16 cellular contexts compared by ENCODE assay signal in genomic region chr2:234091883-234092282, GRCh38. TPM values are rescaled to one million over a fixed set of nuclear protein-coding genes. Genes with fewer than 3 reads are reported as not detected.
DNase-seq lines count a peak whose midpoint lies in the region; ATAC-seq, FAIRE-seq and TF ChIP-seq lines count a peak whose summit lies in the region.
"Had no signal": no experiment of that assay in that cellular context is flagged by ENCODE, and none has a peak within 500 bp of the region (broad histone marks: within the 10 kb centered on the region; RNA-seq: fewer than 3 reads in every experiment).

No MANE protein-coding gene starts in this region.

- H2AFZ ChIP-seq in SK-N-SH (ENCODE audit: low read depth) = peak overlapping the region; percentile 65; the same call in 1 of the 2 replicates
- peak overlapping the region; percentile 74 for H2AFZ ChIP-seq in keratinocyte (ENCODE audit: control insufficient read depth, low read length)

- H3K4me3 ChIP-seq in SK-N-SH (ENCODE audit: low read depth in 2 of 2, low read length in 1 of 2) = no peak overlapping the region
- peak overlapping the region in 2 of 3 experiments; percentile 3 to 19 for H3K4me3 ChIP-seq in keratinocyte (ENCODE audit: control insufficient read depth in 2 of 3, extremely low read depth in 1 of 3, insufficient read depth in 2 of 3, low read depth in 1 of 3, low read length in 3 of 3)
- H3K4me3 ChIP-seq in skeletal muscle satellite cell (ENCODE audit: low read length) = peak overlapping the region; percentile 52
- H3K4me3 ChIP-seq: GM12878 had no signal

- H3K9ac ChIP-seq in SK-N-SH (no peak overlapping the region), keratinocyte (ENCODE audit: control insufficient read depth, extremely low read depth, insufficient read depth, low read length) (no peak overlapping the region), skeletal muscle satellite cell (ENCODE audit: low read depth, low read length) (no peak overlapping the region)

- H3F3A ChIP-seq in SK-N-SH (replicated peaks; ENCODE audit: insufficient read depth) = no peaks in the 10 kb centered on the region

- H3K79me2 ChIP-seq in SK-N-SH (ENCODE audit: insufficient read depth) (no peaks in the 10 kb centered on the region), keratinocyte (ENCODE audit: control insufficient read depth, insufficient read depth, low read length) (no peaks in the 10 kb centered on the region)

- CTCF ChIA-PET in SK-N-SH (lab: Yijun Ruan, JAX) = interaction anchor here (0.7 to 1.4 kb wide), 3 partner anchors 17 to 314 kb away, joined by 3 to 4 read pairs (median 3); no protein-coding TSS in a partner anchor

- POLR2A ChIA-PET in SK-N-SH (lab: Yijun Ruan, JAX) = no interaction called here

- H4K20me1 ChIP-seq in SK-N-SH (ENCODE audit: insufficient read depth) (no peaks in the 10 kb centered on the region), keratinocyte (ENCODE audit: control insufficient read depth, extremely low read depth, insufficient read depth, low read length) (no peaks in the 10 kb centered on the region)

- 0 out of 2 replicates have a peak, but pooled peaks cover 7% of the 10 kb centered on the region for H3K9me3 ChIP-seq in SK-N-SH
- H3K9me3 ChIP-seq in keratinocyte (ENCODE audit: control insufficient read depth, low read depth, low read length) = no peaks in the 10 kb centered on the region
- H3K9me3 ChIP-seq in skeletal muscle satellite cell (replicated peaks; ENCODE audit: low read length) = no peaks in the 10 kb centered on the region

- DNase-seq in LHCN-M2 (ENCODE audit: low read depth) = peak; percentile 4
- DNase-seq in SK-N-SH = no peak
- DNase-seq in keratinocyte (ENCODE audit: low read depth, low spot score) = no peak
- no peak for DNase-seq in stimulated activated CD4-positive, alpha-beta T cell treated with anti-CD3 and anti-CD28 coated beads, Interleukin-2, amount 100 ng/mL, for 48 hours
- no peak for DNase-seq in T-helper 1 cell
- DNase-seq: activated CD8-positive, alpha-beta T cell treated with anti-CD3 and anti-CD28 coated beads, Interleukin-2, amount 10 ng/mL, durations not matched to agents 7 days and 5 days; activated gamma-delta T cell; effector memory CD4-positive, alpha-beta T cell had no signal

- dilution Hi-C loops in keratinocyte (cut with MboI; ENCODE audit: extremely low pct_ligation_motif_present, low sequenced_read_pairs) = no loop called here

- H3K27ac ChIP-seq in SK-N-SH (ENCODE audit: low read depth in 2 of 2, low read length in 1 of 2) (peak overlapping the region in 1 of 2 experiments; percentile 47; a peak in 1 of 4 replicates), keratinocyte (ENCODE audit: control insufficient read depth, insufficient read depth, low read length) (no peak overlapping the region)
- H3K27ac ChIP-seq: C4-2B had no signal

- no peaks in the 10 kb centered on the region for H3K9me1 ChIP-seq in keratinocyte (ENCODE audit: control insufficient read depth, extremely low read depth, insufficient read depth, low read length)

- TF ChIP-seq RAD21 in SK-N-SH (IDR thresholded peaks at IDR 0.05; ENCODE audit: low read length) = no peak

- TF ChIP-seq EP300 in SK-N-SH (IDR thresholded peaks at IDR 0.05; ENCODE audit: borderline replicate concordance in 1 of 2, low read depth in 1 of 2, low read length in 1 of 2) = no peak

- no peaks in the 10 kb centered on the region for H3K36me3 ChIP-seq in SK-N-SH (replicated peaks in 1 of 2; ENCODE audit: control insufficient read depth in 1 of 2, insufficient read depth in 2 of 2, low read length in 1 of 2)
- H3K36me3 ChIP-seq in keratinocyte (ENCODE audit: control insufficient read depth in 2 of 2, extremely low read depth in 1 of 2, insufficient read depth in 2 of 2, low read length in 2 of 2) = no peaks in the 10 kb centered on the region
- no peaks in the 10 kb centered on the region for H3K36me3 ChIP-seq in skeletal muscle satellite cell (ENCODE audit: insufficient read depth, low read length)

- H3K27me3 ChIP-seq in SK-N-SH (ENCODE audit: insufficient read depth) = no peaks in the 10 kb centered on the region
- H3K27me3 ChIP-seq in keratinocyte (ENCODE audit: control insufficient read depth, extremely low read depth, insufficient read depth, low read length) = no peaks in the 10 kb centered on the region
- H3K27me3 ChIP-seq in skeletal muscle satellite cell (ENCODE audit: control insufficient read depth, insufficient read depth, low read length) = peaks cover 5% of the 10 kb centered on the region

- no peaks in the 10 kb centered on the region for H3K9me2 ChIP-seq in SK-N-SH

- TF ChIP-seq CTCF in SK-N-SH (IDR thresholded peaks at IDR 0.05) (no peak), keratinocyte (optimal IDR thresholded peaks at IDR 0.05 in 1 of 3, IDR thresholded peaks at IDR 0.05 in 1 of 3, conservative IDR thresholded peaks at IDR 0.05 in 1 of 3; ENCODE audit: extremely low read depth in 1 of 3, insufficient read depth in 2 of 3, low read length in 3 of 3) (no peak)

- no peak for FAIRE-seq in keratinocyte (lab: Jason Lieb, UNC)
- FAIRE-seq: GM12878, islet of Langerhans had no signal

- ATAC-seq in HG03175 (IDR thresholded peaks at IDR 0.05; ENCODE audit: unreplicated experiment) (no peak), HG03196 (IDR thresholded peaks at IDR 0.05; ENCODE audit: unreplicated experiment) (no peak)
- ATAC-seq: activated CD8-positive, alpha-beta T cell treated with anti-CD3 and anti-CD28 coated beads, Interleukin-2, amount 10 ng/mL, durations not matched to agents 7 days and 5 days; GM12878 had no signal

- H3K4me1 ChIP-seq in SK-N-SH (ENCODE audit: control insufficient read depth in 1 of 2, insufficient read depth in 2 of 2, low read depth in 1 of 2, low read length in 1 of 2) = peaks cover 6 to 11% of the 10 kb centered on the region in 2 experiments; a peak in 3 of 4 replicates
- H3K4me1 ChIP-seq in keratinocyte (ENCODE audit: control insufficient read depth, extremely low read depth, insufficient read depth, low read length) = peaks cover 15% of the 10 kb centered on the region
- peaks cover 14% of the 10 kb centered on the region for H3K4me1 ChIP-seq in skeletal muscle satellite cell (ENCODE audit: control insufficient read depth, insufficient read depth, low read length)

- 72% methylated on average over 7 of the region's 7 CpGs for WGBS in SK-N-SH (ENCODE audit: low lambda C conversion rate)

- H3K4me2 ChIP-seq in SK-N-SH = no peak overlapping the region
- H3K4me2 ChIP-seq in keratinocyte (ENCODE audit: control insufficient read depth, extremely low read depth, insufficient read depth, low read depth, low read length) = peak overlapping the region; percentile 76
- peak overlapping the region; percentile 74 for H3K4me2 ChIP-seq in skeletal muscle satellite cell (ENCODE audit: low read length)

TF ChIP-seq in SK-N-SH, 30 proteins besides CTCF, POLR2A, EP300 and RAD21:
- TF ChIP-seq SIN3A (IDR thresholded peaks at IDR 0.05; ENCODE audit: borderline replicate concordance, low read depth, low read length) (no peak), NFIC (IDR thresholded peaks at IDR 0.05; ENCODE audit: borderline replicate concordance) (no peak), CHD2 (IDR thresholded peaks at IDR 0.05; ENCODE audit: low read length, partially characterized antibody) (no peak), MXI1 (IDR thresholded peaks at IDR 0.05; ENCODE audit: low read depth, low read length) (no peak), GATA2 (CRISPR knock-in tag; IDR thresholded peaks at IDR 0.05) (no peak)

RNA-seq across cellular contexts. Expression of gene SPP2, which starts 41.4 kb away (rescaled TPM):
- total RNA-seq in LHCN-M2 (2014; rRNA removed) = not detected in 2 replicates
- not detected for polyA plus RNA-seq in LHCN-M2 (2012)
- polyA plus RNA-seq in SK-N-SH (2012; rRNA removed) (0.19 and 0.30 TPM in 2 replicates), keratinocyte (0.13 to 0.14 TPM in 2 of 3 replicates, not detected in the other)
- polyA plus RNA-seq in SK-N-SH (2012; cell fraction: cytosol; rRNA removed) = 0.87 and 0.88 TPM in 2 replicates
- 0.25 and 0.92 TPM in 2 replicates for polyA plus RNA-seq in SK-N-SH (2012; cell fraction: nucleus; rRNA removed)
- not detected for polyA plus RNA-seq in keratinocyte (2011; ENCODE audit: low read depth)
- polyA plus RNA-seq in keratinocyte (2011; cell fraction: cytosol; rRNA removed) = 0.09 TPM in 1 of 2 replicates, not detected in the other
- 0.20 TPM in 1 of 2 replicates, not detected in the other for polyA plus RNA-seq in keratinocyte (2011; cell fraction: nucleus; rRNA removed)
- 0.17 TPM in 1 of 2 replicates, not detected in the other for polyA plus RNA-seq in keratinocyte (2012; ENCODE audit: low replicate concordance)
- not detected in 3 replicates for polyA minus RNA-seq in keratinocyte
- polyA minus RNA-seq in keratinocyte (2011; cell fraction: cytosol; rRNA and poly(A)+ RNA removed) = not detected
- not detected in 2 replicates for polyA minus RNA-seq in keratinocyte (2011; cell fraction: nucleus; rRNA and poly(A)+ RNA removed)
- total RNA-seq in skeletal muscle satellite cell (2012; rRNA removed) = not detected in 2 replicates
- total RNA-seq: activated CD8-positive, alpha-beta T cell treated with anti-CD3 and anti-CD28 coated beads, Interleukin-2, amount 10 ng/mL, durations not matched to agents 7 days and 5 days; GM12878; urinary bladder had no signal
- polyA plus RNA-seq: GM12878, IgD-negative memory B cell, urinary bladder had no signal

Comparison
In these comparisons a context has a peak if more than half of its experiments do, and no peak if none do; other contexts are left out.
1. H3K4me3 ChIP-seq: peak in keratinocyte (2 of 3) and skeletal muscle satellite cell (single experiment); none in SK-N-SH (0 of 2).